In the genomic region with DNA sequence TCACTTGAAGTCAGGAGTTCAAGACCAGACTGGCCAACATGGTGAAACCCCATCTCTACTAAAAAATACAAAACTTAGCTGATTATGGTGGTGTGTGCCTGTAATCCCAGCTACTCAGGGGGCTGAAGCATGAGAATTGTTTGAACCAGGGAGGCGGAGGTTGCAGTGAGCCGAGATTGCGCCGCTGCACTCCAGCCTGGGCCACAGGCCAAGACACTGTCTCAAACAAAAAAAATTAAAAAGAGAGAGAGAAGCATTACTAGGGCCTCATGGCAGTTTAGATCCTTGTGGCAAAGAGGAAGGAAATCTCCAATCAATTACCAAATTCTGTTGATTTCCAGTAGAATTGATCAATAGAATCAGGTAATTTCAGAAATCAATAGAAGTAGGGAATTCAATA, we compare ENCODE assay signal across 6 cellular contexts. TPM values are rescaled to one million over a fixed set of nuclear protein-coding genes. Genes with fewer than 3 reads are reported as not detected.
"Had no signal": no experiment of that assay in that cellular context is flagged by ENCODE, and none has a peak within 500 bp of the region (broad histone marks: within the 10 kb centered on the region; RNA-seq: fewer than 3 reads in every experiment).

No MANE protein-coding gene starts in this region.

RNA-seq across cellular contexts. Expression of a gene that starts 16.9 kb away (rescaled TPM):
- total RNA-seq: LHCN-M2, MCF 10A, PC-9, RPMI7951, SJCRH30 had no signal
- polyA plus RNA-seq: IgD-negative memory B cell had no signal
